ENCODE assay signal across 19 cellular contexts in the genomic region with DNA sequence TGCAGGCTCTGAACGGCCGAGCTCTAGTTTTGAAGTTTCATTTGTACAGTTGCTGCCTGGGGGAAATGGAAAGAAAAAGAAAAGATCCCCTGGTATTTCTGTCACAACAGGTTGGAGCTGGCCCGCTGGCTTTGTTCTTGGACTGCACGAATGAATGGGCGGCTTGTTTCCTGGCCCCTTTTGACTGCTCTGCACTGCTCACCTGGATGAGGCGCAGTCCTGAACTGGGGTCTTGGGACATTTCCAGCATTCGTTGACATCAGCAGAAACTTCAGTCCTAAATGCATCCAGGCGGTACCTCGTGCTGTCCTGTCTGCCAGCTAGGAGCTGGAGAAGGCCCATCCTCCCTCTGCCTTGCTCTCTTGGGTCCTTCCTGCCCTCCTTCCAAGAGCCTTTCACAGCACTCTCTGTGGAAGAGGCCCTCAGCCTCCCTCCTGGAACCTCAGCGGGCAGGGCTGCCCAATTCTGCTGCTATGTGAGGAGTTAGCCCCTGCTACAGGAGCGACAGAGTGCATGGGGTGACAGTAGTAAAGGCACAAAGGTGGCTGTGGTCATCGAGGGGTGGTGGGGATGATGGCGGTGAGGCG.
A peak's percentile ranks its signal among the peaks of the same experiment; 100 is the strongest.
DNase-seq lines count a peak whose midpoint lies in the region; ATAC-seq and TF ChIP-seq lines count a peak whose summit lies in the region.
"Had no signal": no experiment of that assay in that cellular context is flagged by ENCODE, and none has a peak within 500 bp of the region (broad histone marks: within the 10 kb centered on the region; RNA-seq: fewer than 3 reads in every experiment).

No MANE protein-coding gene starts in this region.

- H3K36me3 Mint-ChIP-seq in Caco-2 (ENCODE audit: insufficient read depth, unreplicated experiment), result no peaks in the 10 kb centered on the region
- H3K36me3 Mint-ChIP-seq: activated naive CD4-positive, alpha-beta T cell treated with anti-CD3 and anti-CD28 coated beads, Interleukin-2, amount 10 ng/mL, durations not matched to agents 7 days and 5 days had no signal

- no TSS peak for BruUV-seq in Caco-2 (replicated peaks; lab: Mats Ljungman, UMichigan)

- no peaks in the 10 kb centered on the region for H4K20me1 ChIP-seq in MM.1S (ENCODE audit: insufficient read depth, low read length)

- H3F3A ChIP-seq in MM.1S (ENCODE audit: insufficient read depth, low read length), result no peaks in the 10 kb centered on the region

- H3K4me3 Mint-ChIP-seq in Caco-2 (ENCODE audit: unreplicated experiment), result peak overlapping the region; percentile 17
- H3K4me3 Mint-ChIP-seq: activated naive CD4-positive, alpha-beta T cell treated with anti-CD3 and anti-CD28 coated beads, Interleukin-2, amount 10 ng/mL, durations not matched to agents 7 days and 5 days; activated T-cell treated with anti-CD3 and anti-CD28 coated beads, Interleukin-2, amount 50 U/mL, for 4 hours; nephron progenitor cell; T-helper 1 cell treated with Interleukin-12 subunit alpha and Interleukin-12 subunit beta and Interleukin-4 antibody, amounts not matched to agents 30 μg/mL and 1 μg/mL, for 36 hours had no signal

- TF ChIP-seq CTCF in Caco-2 (IDR thresholded peaks at IDR 0.05; ENCODE audit: insufficient read depth in 1 of 2, low read depth in 1 of 2, low read length in 1 of 2, severe bottlenecking in 1 of 2, unreplicated experiment in 1 of 2) (no peak), MM.1S (IDR thresholded peaks at IDR 0.05; ENCODE audit: low read length) (no peak)

- no peak overlapping the region for H3K27ac ChIP-seq in MM.1S (ENCODE audit: low read length)
- H3K27ac ChIP-seq: GM23248, SJSA1, testis, VCaP had no signal

- H3K9me2 ChIP-seq in MM.1S (replicated peaks; ENCODE audit: insufficient read depth, low read length), result no peaks in the 10 kb centered on the region

- peaks cover 8% of the 10 kb centered on the region for H3K27me3 Mint-ChIP-seq in Caco-2 (ENCODE audit: insufficient read depth, unreplicated experiment)

- peaks cover 9% of the 10 kb centered on the region for H3K4me1 Mint-ChIP-seq in Caco-2 (ENCODE audit: low read depth, unreplicated experiment)

- ATAC-seq in esophagus mucosa, result peak; percentile 50
- ATAC-seq in sciatic nerve, result peak; percentile 11

- H3K9me3 ChIP-seq in Caco-2 (peaks cover 4% of the 10 kb centered on the region; the same call in 1 of the 2 replicates), MM.1S (replicated peaks; ENCODE audit: insufficient read depth, low read length) (no peaks in the 10 kb centered on the region)
- H3K9me3 ChIP-seq: SJSA1, testis had no signal

- no peak overlapping the region for H3K27ac Mint-ChIP-seq in Caco-2 (ENCODE audit: unreplicated experiment)
- H3K27ac Mint-ChIP-seq: activated naive CD4-positive, alpha-beta T cell treated with anti-CD3 and anti-CD28 coated beads, Interleukin-2, amount 10 ng/mL, durations not matched to agents 7 days and 5 days; nephron progenitor cell; T-helper 1 cell treated with Interleukin-12 subunit alpha and Interleukin-12 subunit beta and Interleukin-4 antibody, amounts not matched to agents 30 μg/mL and 1 μg/mL, for 36 hours had no signal

- peak overlapping the region; percentile 62; the same call in 1 of the 2 replicates for H2AFZ ChIP-seq in MM.1S (ENCODE audit: low read length)
- H2AFZ ChIP-seq: GM23248 had no signal

- no peak overlapping the region for H3K9ac ChIP-seq in MM.1S (ENCODE audit: low read length)
- H3K9ac ChIP-seq: GM23248 had no signal

- CTCF ChIA-PET in Caco-2 (lab: Charles Lee), result interaction anchor here (0.6 to 1.7 kb wide), 22 partner anchors 10 to 553 kb away, joined by 3 to 17 read pairs (median 4); a partner anchor contains a TSS

- POLR2A ChIA-PET in Caco-2 (lab: Charles Lee), result no interaction called here

- intact Hi-C loops in Caco-2 (cut with micrococcal nuclease; ENCODE audit: unreplicated experiment), result loop anchor here (1.0 kb wide), 3 partner anchors 188 to 521 kb away; no protein-coding TSS in a partner anchor
- intact Hi-C loops in sciatic nerve (cut with DNase I), result loop anchor here (10.0 kb wide), 1 partner anchor 452 kb away; no protein-coding TSS in a partner anchor

- DNase-seq in Caco-2 (no peak), MM.1S (no peak), sciatic nerve (ENCODE audit: low spot score) (no peak), NCI-H187 treated with DMSO at 0.1 percent for 48 hours (lab: John Stamatoyannopoulos, UW) (no peak), SIG-M5 (lab: John Stamatoyannopoulos, UW) (no peak), NCI-H2196 treated with DMSO at 0.1 percent for 48 hours (lab: John Stamatoyannopoulos, UW; ENCODE audit: unreplicated experiment) (no peak)
- DNase-seq: kidney, NCI-H1092 treated with DMSO at 0.1 percent for 48 hours, NCI-H2171, NCI-H748 treated with DMSO at 0.1 percent for 48 hours had no signal

- H3K4me1 ChIP-seq in Caco-2, result 0 out of 2 replicates have a peak, but pooled peaks cover 6% of the 10 kb centered on the region
- H3K4me1 ChIP-seq in MM.1S (ENCODE audit: low read length), result no peaks in the 10 kb centered on the region

- H3K36me3 ChIP-seq in Caco-2 (ENCODE audit: control insufficient read depth, insufficient read depth, low read length) (no peaks in the 10 kb centered on the region), MM.1S (replicated peaks; ENCODE audit: insufficient read depth, low read length) (no peaks in the 10 kb centered on the region)
- H3K36me3 ChIP-seq: SJSA1 had no signal

- H3K9me3 Mint-ChIP-seq in Caco-2 (ENCODE audit: unreplicated experiment), result no peaks in the 10 kb centered on the region
- H3K9me3 Mint-ChIP-seq: activated naive CD4-positive, alpha-beta T cell treated with anti-CD3 and anti-CD28 coated beads, Interleukin-2, amount 10 ng/mL, durations not matched to agents 7 days and 5 days; activated T-cell treated with anti-CD3 and anti-CD28 coated beads, Interleukin-2, amount 50 U/mL, for 4 hours; T-helper 1 cell treated with Interleukin-12 subunit alpha and Interleukin-12 subunit beta and Interleukin-4 antibody, amounts not matched to agents 30 μg/mL and 1 μg/mL, for 36 hours had no signal

- H3K4me2 ChIP-seq in MM.1S (ENCODE audit: low read depth, low read length), result no peak overlapping the region

- no peak overlapping the region for H3K4me3 ChIP-seq in Caco-2 (ENCODE audit: low read depth, low read length)
- no peak overlapping the region for H3K4me3 ChIP-seq in MM.1S (ENCODE audit: low read length)
- H3K4me3 ChIP-seq: GM23248, SJSA1, testis had no signal

- no peaks in the 10 kb centered on the region for H3K79me2 ChIP-seq in MM.1S (ENCODE audit: low read length)

- H3K27me3 ChIP-seq in Caco-2 (replicated peaks; ENCODE audit: control insufficient read depth, insufficient read depth, low read length) (no peaks in the 10 kb centered on the region), MM.1S (replicated peaks; ENCODE audit: insufficient read depth, low read length) (no peaks in the 10 kb centered on the region)
- H3K27me3 ChIP-seq: testis had no signal
